Comparison of ENCODE assay signal across 10 cellular contexts in the genomic region with DNA sequence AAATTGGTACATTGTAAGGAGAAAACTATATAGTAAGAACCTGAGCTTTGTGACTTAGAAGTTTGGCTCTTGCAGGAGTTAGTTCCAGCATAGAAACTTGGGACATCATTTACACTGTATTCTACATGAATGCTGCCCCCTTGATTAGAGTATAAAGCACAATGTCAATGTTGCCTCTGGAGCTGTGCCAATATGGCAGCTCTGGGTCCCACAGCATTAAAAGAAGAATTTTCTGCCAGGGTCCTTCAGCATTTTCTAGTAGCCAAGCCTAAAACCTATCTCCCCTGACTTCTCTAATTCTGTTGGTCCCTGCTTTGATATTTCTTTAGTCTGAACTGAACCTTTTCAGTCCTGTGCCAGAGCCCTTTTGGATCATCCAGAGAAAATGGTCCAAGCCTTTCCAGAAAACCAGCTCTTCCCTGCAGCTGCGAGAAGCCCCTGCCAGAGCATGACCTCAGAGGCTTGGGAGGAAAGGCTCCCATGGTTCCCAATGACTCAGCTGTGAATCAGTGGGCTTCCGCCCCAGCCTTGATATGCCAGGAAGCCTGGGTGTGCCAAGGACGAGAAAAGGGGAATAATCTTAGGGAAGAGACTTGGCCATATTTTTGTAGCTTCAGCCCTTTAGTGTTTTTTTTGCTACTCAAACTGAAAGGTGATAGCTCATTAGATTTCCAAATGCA. TPM values are rescaled to one million over a fixed set of nuclear protein-coding genes. Genes with fewer than 3 reads are reported as not detected.
A peak's percentile ranks its signal among the peaks of the same experiment; 100 is the strongest.
DNase-seq lines count a peak whose midpoint lies in the region; ATAC-seq and TF ChIP-seq lines count a peak whose summit lies in the region.
"Had no signal": no experiment of that assay in that cellular context is flagged by ENCODE, and none has a peak within 500 bp of the region (broad histone marks: within the 10 kb centered on the region; RNA-seq: fewer than 3 reads in every experiment).

No MANE protein-coding gene starts in this region.

- peak overlapping the region; percentile 29; the same call in 1 of the 2 replicates for H3K27ac ChIP-seq in PC-9

- peak overlapping the region; percentile 66; the same call in 1 of the 2 replicates for H2AFZ ChIP-seq in PC-9

- TF ChIP-seq CTCF in AG09309 (IDR thresholded peaks at IDR 0.05; ENCODE audit: control insufficient read depth, insufficient read depth, low read depth, low read length, missing control alignments) (no peak), PC-9 (conservative IDR thresholded peaks at IDR 0.05) (no peak), fibroblast of pulmonary artery (IDR thresholded peaks at IDR 0.05; ENCODE audit: low read length, missing control alignments) (no peak)

- H3K9me2 ChIP-seq in PC-9 (ENCODE audit: insufficient read depth) = no peaks in the 10 kb centered on the region

- H3K4me1 Mint-ChIP-seq in activated T-cell treated with anti-CD3 and anti-CD28 coated beads, Interleukin-2, amount 50 U/mL, for 72 hours (ENCODE audit: low read depth) = no peaks in the 10 kb centered on the region

- no peaks in the 10 kb centered on the region for H3K36me3 ChIP-seq in PC-9 (ENCODE audit: low read depth)

- no peak overlapping the region for H3K27ac Mint-ChIP-seq in activated T-cell treated with anti-CD3 and anti-CD28 coated beads, Interleukin-2, amount 50 U/mL, for 72 hours

- peaks cover 13% of the 10 kb centered on the region for H3K4me1 ChIP-seq in PC-9 (replicated peaks; ENCODE audit: insufficient read depth)

- H3K27me3 Mint-ChIP-seq in activated T-cell treated with anti-CD3 and anti-CD28 coated beads, Interleukin-2, amount 50 U/mL, for 72 hours (ENCODE audit: low read depth) = no peaks in the 10 kb centered on the region

- ATAC-seq in activated T-cell treated with anti-CD3 and anti-CD28 coated beads, Interleukin-2, amount 50 U/mL, for 72 hours (replicated peaks in 1 of 2) = no peak

- no peak overlapping the region for H3K4me3 ChIP-seq in AG09309 (ENCODE audit: control insufficient read depth, low read depth, low read length)
- no peak overlapping the region for H3K4me3 ChIP-seq in PC-9
- no peak overlapping the region for H3K4me3 ChIP-seq in fibroblast of pulmonary artery (replicated peaks; ENCODE audit: low read depth, low read length)

- no peaks in the 10 kb centered on the region for H4K20me1 ChIP-seq in PC-9 (ENCODE audit: insufficient read depth)

- no peaks in the 10 kb centered on the region for H3K36me3 Mint-ChIP-seq in activated T-cell treated with anti-CD3 and anti-CD28 coated beads, Interleukin-2, amount 50 U/mL, for 72 hours (ENCODE audit: insufficient read depth in 2 of 2)

- no peaks in the 10 kb centered on the region for H3K9me3 Mint-ChIP-seq in activated T-cell treated with anti-CD3 and anti-CD28 coated beads, Interleukin-2, amount 50 U/mL, for 72 hours

- intact Hi-C loops in PC-9 (cut with micrococcal nuclease; ENCODE audit: unreplicated experiment) = no loop called here

- no peaks in the 10 kb centered on the region for H3K9me3 ChIP-seq in PC-9 (ENCODE audit: insufficient read depth, low read depth)

- DNase-seq in AG09309 (ENCODE audit: low read depth) (peak; percentile 68), PC-9 (peak; percentile 48 to 59), fibroblast of pulmonary artery (ENCODE audit: low read depth) (peak; percentile 96), occipital lobe (lab: John Stamatoyannopoulos, UW) (peak; percentile 66), COR-L47 (lab: John Stamatoyannopoulos, UW) (no peak), RPMI8226 (no peak)
- DNase-seq in activated CD8-positive, alpha-beta memory T cell treated with anti-CD3 and anti-CD28 coated beads for 24 hours = no peak
- no peak for DNase-seq in activated T-cell treated with anti-CD3 and anti-CD28 coated beads, Interleukin-2, amount 50 U/mL, for 72 hours
- DNase-seq: DND-41 had no signal

- BruUV-seq in PC-9 (replicated peaks; lab: Mats Ljungman, UMichigan) = no TSS peak

- no peaks in the 10 kb centered on the region for H3F3A ChIP-seq in PC-9 (ENCODE audit: insufficient read depth, low read depth)

- POLR2A ChIA-PET in PC-9 (lab: Charles Lee; ENCODE audit: unreplicated experiment) = interaction anchor here (0.6 kb wide), 1 partner anchor 24 kb away, joined by 3 read pairs; no protein-coding TSS in a partner anchor

- CTCF ChIA-PET in PC-9 (lab: Charles Lee) = interaction anchor here (0.6 kb wide), 1 partner anchor 1384 kb away, joined by 3 read pairs; no protein-coding TSS in a partner anchor

- no peaks in the 10 kb centered on the region for H3K79me2 ChIP-seq in PC-9 (ENCODE audit: low read depth)

- no peak overlapping the region for H3K4me3 Mint-ChIP-seq in activated T-cell treated with anti-CD3 and anti-CD28 coated beads, Interleukin-2, amount 50 U/mL, for 72 hours

- peak overlapping the region; percentile 15 for H3K4me2 ChIP-seq in PC-9

- H3K27me3 ChIP-seq in PC-9 (ENCODE audit: insufficient read depth, low read depth) = no peaks in the 10 kb centered on the region

RNA-seq across cellular contexts. Expression of gene PLEKHG7, which starts 43.2 kb away (rescaled TPM):
- total RNA-seq in PC-9 (2021) (not detected in 2 replicates), occipital lobe (not detected)
- not detected for total RNA-seq in activated T-cell treated with anti-CD3 and anti-CD28 coated beads, Interleukin-2, amount 50 U/mL, for 72 hours
- total RNA-seq: SK-MEL-5 had no signal

Comparison
In these comparisons a context has a peak if more than half of its experiments do, and no peak if none do; other contexts are left out.
1. DNase-seq: peak in AG09309 (single experiment), PC-9 (2 of 2), fibroblast of pulmonary artery (single experiment) and occipital lobe (single experiment); none in COR-L47 (single experiment), activated CD8-positive, alpha-beta memory T cell treated with anti-CD3 and anti-CD28 coated beads for 24 hours (single experiment), activated T-cell treated with anti-CD3 and anti-CD28 coated beads, Interleukin-2, amount 50 U/mL, for 72 hours (0 of 2) and RPMI8226 (single experiment).